ENCODE assay signal across 20 cellular contexts in the genomic region with DNA sequence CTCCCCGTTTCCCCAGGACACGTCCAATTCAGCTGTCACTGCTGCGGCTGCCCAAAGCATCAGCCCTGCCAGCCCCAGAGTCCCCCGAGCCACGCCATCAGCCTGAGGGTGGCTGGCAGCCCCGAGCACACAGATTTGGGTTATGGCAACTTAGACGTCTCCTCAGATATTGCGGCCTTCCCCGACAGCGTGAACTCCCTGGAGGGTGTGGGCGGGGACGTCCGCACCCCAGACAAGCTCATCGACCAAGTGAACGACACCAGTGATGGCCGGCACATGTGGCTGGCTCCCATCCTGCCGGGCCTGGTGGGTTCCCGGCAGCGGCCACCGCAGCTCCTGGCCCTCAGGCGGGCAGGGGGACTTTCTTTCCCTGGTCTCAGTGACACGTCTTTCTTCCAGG.
DNase-seq lines count a peak whose midpoint lies in the region; ATAC-seq, FAIRE-seq and TF ChIP-seq lines count a peak whose summit lies in the region.
"Had no signal": no experiment of that assay in that cellular context is flagged by ENCODE, and none has a peak within 500 bp of the region (broad histone marks: within the 10 kb centered on the region; RNA-seq: fewer than 3 reads in every experiment).

No MANE protein-coding gene starts in this region.

- H3F3A ChIP-seq in GM23338 (replicated peaks; ENCODE audit: low read depth): no peaks in the 10 kb centered on the region

- no peak overlapping the region for H3K27ac ChIP-seq in HepG2 (ENCODE audit: extremely low read length, insufficient read depth, low read length)
- no peak overlapping the region for H3K27ac ChIP-seq in GM23338 (ENCODE audit: low read depth)
- H3K27ac ChIP-seq: C4-2B, GM23248, HL-60 had no signal

- CTCF ChIA-PET in HepG2 (lab: Yijun Ruan, JAX; ENCODE audit: low intra/inter-chr PET ratio, low total read pairs): no interaction called here

- no peak for TF ChIP-seq RAD21 in HepG2 (CRISPR knock-in tag; IDR thresholded peaks at IDR 0.05)

- H4K20me1 ChIP-seq in HepG2 (ENCODE audit: insufficient read depth, low read length): no peaks in the 10 kb centered on the region
- no peaks in the 10 kb centered on the region for H4K20me1 ChIP-seq in GM23338 (replicated peaks; ENCODE audit: insufficient read depth)

- H3K4me3 Mint-ChIP-seq in natural killer cell treated with Interleukin-12 subunit alpha and Interleukin-12 subunit beta and Interleukin-15 and Interleukin-18, amount 100 ng/mL, for 72 hours: no peak overlapping the region
- H3K4me3 Mint-ChIP-seq in natural killer cell (no peak overlapping the region), GM23338 (no peak overlapping the region)
- H3K4me3 Mint-ChIP-seq: B cell; CD4-positive, alpha-beta T cell; HFFc6 had no signal

- TF ChIP-seq CTCF in natural killer cell (IDR thresholded peaks at IDR 0.05) (no peak), HepG2 (CRISPR knock-in tag; IDR thresholded peaks at IDR 0.05) (no peak), GM23338 (conservative IDR thresholded peaks at IDR 0.05; ENCODE audit: low read depth in 2 of 2) (no peak)

- peak; percentile 25 for DNase-seq in natural killer cell treated with Interleukin-12 subunit alpha and Interleukin-12 subunit beta and Interleukin-15 and Interleukin-18, amount 100 ng/mL, for 72 hours (ENCODE audit: low spot score)
- DNase-seq in natural killer cell (no peak), HepG2 (ENCODE audit: low spot score) (no peak), retina (peak; percentile 46), NCI-H1694 treated with DMSO at 0.1 percent for 48 hours (lab: John Stamatoyannopoulos, UW) (no peak), GM23338 (ENCODE audit: low spot score) (no peak)
- DNase-seq: Caco-2; CD4-positive, alpha-beta T cell; GDM1; GM23248; HFFc6; IMR-90 had no signal

- no peaks in the 10 kb centered on the region for H3K27me3 Mint-ChIP-seq in natural killer cell treated with Interleukin-12 subunit alpha and Interleukin-12 subunit beta and Interleukin-15 and Interleukin-18, amount 100 ng/mL, for 72 hours
- no peaks in the 10 kb centered on the region for H3K27me3 Mint-ChIP-seq in natural killer cell (ENCODE audit: low read depth in 2 of 2)
- H3K27me3 Mint-ChIP-seq in GM23338 (ENCODE audit: insufficient read depth, low read depth, poor library complexity): peaks cover 1% of the 10 kb centered on the region
- H3K27me3 Mint-ChIP-seq: B cell; CD4-positive, alpha-beta T cell had no signal

- 94% methylated on average over 20 of the region's 22 CpGs for WGBS in HepG2 (ENCODE audit: low lambda C conversion rate)

- FAIRE-seq in HepG2 (lab: Jason Lieb, UNC): no peak
- FAIRE-seq: D721Med, GM12892, GM18507, H54 had no signal

- no peaks in the 10 kb centered on the region for H3K9me2 ChIP-seq in GM23338 (ENCODE audit: insufficient read depth)

- H3K4me2 ChIP-seq in HepG2 (ENCODE audit: low read depth, low read length): no peak overlapping the region
- no peak overlapping the region for H3K4me2 ChIP-seq in GM23338

- TF ChIP-seq EP300 in HepG2 (IDR thresholded peaks at IDR 0.05; ENCODE audit: low read depth in 2 of 2, low read length in 2 of 2) (no peak), HepG2 (CRISPR knock-in tag; IDR thresholded peaks at IDR 0.05; ENCODE audit: borderline replicate concordance) (no peak)

- H3K36me3 ChIP-seq in HepG2 (replicated peaks in 1 of 2; ENCODE audit: control insufficient read depth in 1 of 2, insufficient read depth in 2 of 2, low read length in 2 of 2): peaks cover 0 to 2% of the 10 kb centered on the region in 2 experiments; a peak in 1 of 5 replicates
- no peaks in the 10 kb centered on the region for H3K36me3 ChIP-seq in GM23338 (ENCODE audit: insufficient read depth)

- H3K4me3 ChIP-seq in HepG2 (replicated peaks in 1 of 3; ENCODE audit: insufficient read depth in 1 of 3, low read depth in 2 of 3, low read length in 3 of 3): no peak overlapping the region
- H3K4me3 ChIP-seq in GM23338: no peak overlapping the region
- H3K4me3 ChIP-seq: GM23248 had no signal

- H2AFZ ChIP-seq in HepG2 (ENCODE audit: low read length): no peak overlapping the region
- H2AFZ ChIP-seq in GM23338: no peak overlapping the region
- H2AFZ ChIP-seq: GM23248 had no signal

- H3K27me3 ChIP-seq in HepG2 (ENCODE audit: control insufficient read depth in 1 of 2, insufficient read depth in 2 of 2, low read length in 2 of 2) (no peaks in the 10 kb centered on the region), GM23338 (ENCODE audit: insufficient read depth) (no peaks in the 10 kb centered on the region)

- in situ Hi-C loops in HepG2 (cut with HindIII; ENCODE audit: extremely low pct_ligation_motif_present, low pct_unique_long_range_greater_than_20kb): no loop called here

- POLR2A ChIA-PET in HepG2 (lab: Yijun Ruan, JAX): no interaction called here

- H3K4me1 ChIP-seq in HepG2 (ENCODE audit: insufficient read depth, low read length): no peaks in the 10 kb centered on the region
- H3K4me1 ChIP-seq in GM23338 (ENCODE audit: insufficient read depth): no peaks in the 10 kb centered on the region
- H3K4me1 ChIP-seq: Caco-2 had no signal

- H3K9me3 ChIP-seq in HepG2 (ENCODE audit: low read length): no peaks in the 10 kb centered on the region
- H3K9me3 ChIP-seq: Caco-2 had no signal

- no peak for TF ChIP-seq POLR2A in HepG2 (IDR thresholded peaks at IDR 0.05; ENCODE audit: insufficient read depth in 1 of 2, low read depth in 2 of 2, low read length in 2 of 2)

- intact Hi-C loops in natural killer cell (cut with micrococcal nuclease): no loop called here
- intact Hi-C loops in HepG2 (cut with micrococcal nuclease; ENCODE audit: unreplicated experiment): no loop called here

- H3K4me1 Mint-ChIP-seq in natural killer cell treated with Interleukin-12 subunit alpha and Interleukin-12 subunit beta and Interleukin-15 and Interleukin-18, amount 100 ng/mL, for 72 hours (ENCODE audit: low read depth in 2 of 2): no peaks in the 10 kb centered on the region
- H3K4me1 Mint-ChIP-seq in natural killer cell (no peaks in the 10 kb centered on the region), GM23338 (no peaks in the 10 kb centered on the region)
- H3K4me1 Mint-ChIP-seq: B cell had no signal

- H3K9ac ChIP-seq in HepG2 (ENCODE audit: insufficient read depth, low read depth, low read length): no peak overlapping the region
- H3K9ac ChIP-seq: GM23248 had no signal

- no TSS peak for BruUV-seq in HepG2 (replicated peaks; lab: Mats Ljungman, UMichigan)

- H3K27ac Mint-ChIP-seq in natural killer cell treated with Interleukin-12 subunit alpha and Interleukin-12 subunit beta and Interleukin-15 and Interleukin-18, amount 100 ng/mL, for 72 hours: no peak overlapping the region
- no peak overlapping the region for H3K27ac Mint-ChIP-seq in natural killer cell
- no peak overlapping the region for H3K27ac Mint-ChIP-seq in GM23338
- H3K27ac Mint-ChIP-seq: B cell; CD4-positive, alpha-beta T cell; HFFc6 had no signal

- H3K9me3 Mint-ChIP-seq in natural killer cell treated with Interleukin-12 subunit alpha and Interleukin-12 subunit beta and Interleukin-15 and Interleukin-18, amount 100 ng/mL, for 72 hours: no peaks in the 10 kb centered on the region
- H3K9me3 Mint-ChIP-seq in natural killer cell: no peaks in the 10 kb centered on the region
- H3K9me3 Mint-ChIP-seq in GM23338: no peaks in the 10 kb centered on the region
- H3K9me3 Mint-ChIP-seq: CD4-positive, alpha-beta T cell; HFFc6 had no signal

- H3K79me2 ChIP-seq in HepG2 (ENCODE audit: insufficient read depth, low read length): no peaks in the 10 kb centered on the region
- H3K79me2 ChIP-seq in GM23338 (replicated peaks; ENCODE audit: insufficient read depth): no peaks in the 10 kb centered on the region

- H3K36me3 Mint-ChIP-seq in natural killer cell treated with Interleukin-12 subunit alpha and Interleukin-12 subunit beta and Interleukin-15 and Interleukin-18, amount 100 ng/mL, for 72 hours: no peaks in the 10 kb centered on the region
- no peaks in the 10 kb centered on the region for H3K36me3 Mint-ChIP-seq in natural killer cell
- H3K36me3 Mint-ChIP-seq in GM23338 (ENCODE audit: low read depth): peaks cover 2% of the 10 kb centered on the region; the same call in 1 of the 3 replicates

- ATAC-seq in natural killer cell treated with Interleukin-12 subunit alpha and Interleukin-12 subunit beta and Interleukin-15 and Interleukin-18, amount 100 ng/mL, for 72 hours: no peak
- ATAC-seq in natural killer cell (no peak), HepG2 (no peak), GM23338 (no peak)
- ATAC-seq: HCT116 had no signal

TF ChIP-seq in HepG2, 621 proteins besides CTCF, POLR2A, EP300 and RAD21:
- peak; percentile 31 for TF ChIP-seq AGO2 (optimal IDR thresholded peaks at IDR 0.05; ENCODE audit: low read depth, low read length)
- no peak for TF ChIP-seq HNRNPH1 (optimal IDR thresholded peaks at IDR 0.05; ENCODE audit: low read depth, low read length)
TF ChIP-seq in HepG2: peak in this region for 1.

TF ChIP-seq in GM23338, 12 proteins besides CTCF, POLR2A, EP300 and RAD21 (continues in another document):
- TF ChIP-seq ZNF114 (CRISPR knock-in tag; IDR thresholded peaks at IDR 0.05) (no peak), POLR2AphosphoS5 (IDR thresholded peaks at IDR 0.05; ENCODE audit: low read depth) (no peak), EZH2phosphoT487 (IDR thresholded peaks at IDR 0.05; ENCODE audit: unreplicated experiment) (no peak), JUNB (IDR thresholded peaks at IDR 0.05; ENCODE audit: unreplicated experiment) (no peak)
- TF ChIP-seq, protein P1, sequence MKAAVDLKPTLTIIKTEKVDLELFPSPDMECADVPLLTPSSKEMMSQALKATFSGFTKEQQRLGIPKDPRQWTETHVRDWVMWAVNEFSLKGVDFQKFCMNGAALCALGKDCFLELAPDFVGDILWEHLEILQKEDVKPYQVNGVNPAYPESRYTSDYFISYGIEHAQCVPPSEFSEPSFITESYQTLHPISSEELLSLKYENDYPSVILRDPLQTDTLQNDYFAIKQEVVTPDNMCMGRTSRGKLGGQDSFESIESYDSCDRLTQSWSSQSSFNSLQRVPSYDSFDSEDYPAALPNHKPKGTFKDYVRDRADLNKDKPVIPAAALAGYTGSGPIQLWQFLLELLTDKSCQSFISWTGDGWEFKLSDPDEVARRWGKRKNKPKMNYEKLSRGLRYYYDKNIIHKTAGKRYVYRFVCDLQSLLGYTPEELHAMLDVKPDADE (IDR thresholded peaks at IDR 0.05): no peak

Comparison
In these comparisons a context has a peak if more than half of its experiments do, and no peak if none do; other contexts are left out.
1. DNase-seq: peak in natural killer cell treated with Interleukin-12 subunit alpha and Interleukin-12 subunit beta and Interleukin-15 and Interleukin-18, amount 100 ng/mL, for 72 hours (single experiment) and retina (single experiment); none in natural killer cell (single experiment), HepG2 (single experiment), NCI-H1694 treated with DMSO at 0.1 percent for 48 hours (single experiment) and GM23338 (single experiment).